Comparison of ENCODE assay signal across 23 cellular contexts in genomic region chr14:91750634-91751198, GRCh38. TPM values are rescaled to one million over a fixed set of nuclear protein-coding genes. Genes with fewer than 3 reads are reported as not detected.
DNase-seq lines count a peak whose midpoint lies in the region; ATAC-seq and TF ChIP-seq lines count a peak whose summit lies in the region.
"Had no signal": no experiment of that assay in that cellular context is flagged by ENCODE, and none has a peak within 500 bp of the region (broad histone marks: within the 10 kb centered on the region; RNA-seq: fewer than 3 reads in every experiment).

No MANE protein-coding gene starts in this region.

- no peaks in the 10 kb centered on the region for H3K9me3 ChIP-seq in HEK293 (ENCODE audit: control insufficient read depth, insufficient read depth, low read depth, low read length)
- no peaks in the 10 kb centered on the region for H3K9me3 ChIP-seq in colonic mucosa
- H3K9me3 ChIP-seq in mucosa of rectum (ENCODE audit: control insufficient read depth in 2 of 2, low read length in 2 of 2), result no peaks in the 10 kb centered on the region
- H3K9me3 ChIP-seq: BE2C had no signal

- H3K36me3 ChIP-seq in HEK293 (ENCODE audit: control insufficient read depth in 2 of 2, insufficient read depth in 1 of 2, low read length in 2 of 2) (no peaks in the 10 kb centered on the region), colonic mucosa (no peaks in the 10 kb centered on the region), mucosa of rectum (ENCODE audit: control insufficient read depth in 2 of 2, insufficient read depth in 2 of 2, low read length in 2 of 2) (no peaks in the 10 kb centered on the region)
- H3K36me3 ChIP-seq: BE2C had no signal

- peak; percentile 8 for DNase-seq in Jurkat, Clone E6-1 (ENCODE audit: low read depth, low spot score)
- DNase-seq in colonic mucosa, result peak; percentile 39
- no peak for DNase-seq in activated T-cell treated with anti-CD3 and anti-CD28 coated beads, Interleukin-2, amount 50 U/mL, for 72 hours
- DNase-seq in osteocyte (ENCODE audit: extremely low spot score, unreplicated experiment), result no peak
- DNase-seq: BE2C; CD4-positive, CD25-positive, alpha-beta regulatory T cell; Karpas-422; MV-4-11; NCI-H1694; NCI-H2081; NCI-H2171; NCI-H345; NCI-H82; OCI-M1; Right ventricle myocardium superior had no signal

- CTCF ChIA-PET in HEK293 (lab: Yijun Ruan, JAX), result no interaction called here

- H3K27ac ChIP-seq in HEK293 (ENCODE audit: extremely low read depth, low read depth, low read length), result no peak overlapping the region
- H3K27ac ChIP-seq in colonic mucosa, result peak overlapping the region; percentile 24
- H3K27ac ChIP-seq in mucosa of rectum (ENCODE audit: low read depth in 2 of 2, low read length in 2 of 2), result peak overlapping the region; percentile 68 to 74
- H3K27ac ChIP-seq: SK-N-MC had no signal

- H3K27ac Mint-ChIP-seq in activated T-cell treated with anti-CD3 and anti-CD28 coated beads, Interleukin-2, amount 50 U/mL, for 72 hours, result no peak overlapping the region
- H3K27ac Mint-ChIP-seq in osteocyte (ENCODE audit: unreplicated experiment), result no peak overlapping the region
- H3K27ac Mint-ChIP-seq: CD4-positive, CD25-positive, alpha-beta regulatory T cell had no signal

- H3K9ac ChIP-seq in colonic mucosa (ENCODE audit: low read depth in 2 of 2, low read length in 2 of 2), result no peak overlapping the region
- H3K9ac ChIP-seq in mucosa of rectum (ENCODE audit: low read depth in 1 of 2, low read length in 2 of 2), result no peak overlapping the region

- POLR2A ChIA-PET in HEK293 (lab: Yijun Ruan, JAX), result no interaction called here

- no peak for ATAC-seq in activated T-cell treated with anti-CD3 and anti-CD28 coated beads, Interleukin-2, amount 50 U/mL, for 72 hours (replicated peaks in 1 of 2)
- ATAC-seq in GM19035 (IDR thresholded peaks at IDR 0.05; ENCODE audit: unreplicated experiment), result no peak

- H3K4me1 Mint-ChIP-seq in activated T-cell treated with anti-CD3 and anti-CD28 coated beads, Interleukin-2, amount 50 U/mL, for 72 hours (ENCODE audit: low read depth), result no peaks in the 10 kb centered on the region
- no peaks in the 10 kb centered on the region for H3K4me1 Mint-ChIP-seq in osteocyte (ENCODE audit: unreplicated experiment)

- H3K4me1 ChIP-seq in HEK293 (ENCODE audit: control insufficient read depth, insufficient read depth, low read length) (peaks cover 9% of the 10 kb centered on the region), colonic mucosa (peaks cover 4% of the 10 kb centered on the region), mucosa of rectum (ENCODE audit: control insufficient read depth in 2 of 2, insufficient read depth in 2 of 2, low read length in 2 of 2) (peaks cover 6 to 35% of the 10 kb centered on the region in 2 donors)
- H3K4me1 ChIP-seq: BE2C had no signal

- no peaks in the 10 kb centered on the region for H3K27me3 Mint-ChIP-seq in activated T-cell treated with anti-CD3 and anti-CD28 coated beads, Interleukin-2, amount 50 U/mL, for 72 hours (ENCODE audit: low read depth)
- peaks cover 14% of the 10 kb centered on the region for H3K27me3 Mint-ChIP-seq in osteocyte (ENCODE audit: unreplicated experiment)

- no peak overlapping the region for H3K4me3 Mint-ChIP-seq in activated T-cell treated with anti-CD3 and anti-CD28 coated beads, Interleukin-2, amount 50 U/mL, for 72 hours
- no peak overlapping the region for H3K4me3 Mint-ChIP-seq in osteocyte (ENCODE audit: unreplicated experiment)
- H3K4me3 Mint-ChIP-seq: CD4-positive, CD25-positive, alpha-beta regulatory T cell had no signal

- intact Hi-C loops in colonic mucosa (cut with DNase I), result no loop called here

- TF ChIP-seq CTCF in HEK293 (tag by site-specific recombination; IDR thresholded peaks at IDR 0.05) (no peak), colonic mucosa (IDR thresholded peaks at IDR 0.05) (no peak), osteocyte (IDR thresholded peaks at IDR 0.05) (no peak)

- no peaks in the 10 kb centered on the region for H3K36me3 Mint-ChIP-seq in activated T-cell treated with anti-CD3 and anti-CD28 coated beads, Interleukin-2, amount 50 U/mL, for 72 hours (ENCODE audit: insufficient read depth in 2 of 2)
- no peaks in the 10 kb centered on the region for H3K36me3 Mint-ChIP-seq in osteocyte (ENCODE audit: unreplicated experiment)
- H3K36me3 Mint-ChIP-seq: CD4-positive, CD25-positive, alpha-beta regulatory T cell had no signal

- peaks cover 0 to 2% of the 10 kb centered on the region in 2 donors for H3K9me3 Mint-ChIP-seq in activated T-cell treated with anti-CD3 and anti-CD28 coated beads, Interleukin-2, amount 50 U/mL, for 72 hours
- H3K9me3 Mint-ChIP-seq in osteocyte (ENCODE audit: unreplicated experiment), result no peaks in the 10 kb centered on the region

- no peak overlapping the region for H3K4me3 ChIP-seq in HEK293 (ENCODE audit: low read depth, low read length)
- no peak overlapping the region for H3K4me3 ChIP-seq in Jurkat, Clone E6-1 (ENCODE audit: low read length)
- no peak overlapping the region for H3K4me3 ChIP-seq in colonic mucosa
- H3K4me3 ChIP-seq in mucosa of rectum (ENCODE audit: low read length in 2 of 2), result no peak overlapping the region
- H3K4me3 ChIP-seq: SK-N-MC had no signal

- H3K27me3 ChIP-seq in colonic mucosa (no peaks in the 10 kb centered on the region), mucosa of rectum (ENCODE audit: control insufficient read depth in 2 of 2, insufficient read depth in 2 of 2, low read length in 2 of 2) (no peaks in the 10 kb centered on the region)
- H3K27me3 ChIP-seq: BE2C had no signal

TF ChIP-seq in HEK293, 187 proteins besides CTCF, POLR2A, EP300 and RAD21:
- peak; percentile 86 for TF ChIP-seq KLF1 (tag by site-specific recombination; IDR thresholded peaks at IDR 0.05)
- no peak for TF ChIP-seq ZNF600 (tag by site-specific recombination; IDR thresholded peaks at IDR 0.05)
TF ChIP-seq in HEK293: peak in this region for 1.

RNA-seq across cellular contexts. Expression of gene CATSPERB, which starts 18.8 kb away (rescaled TPM):
- polyA plus RNA-seq in Jurkat, Clone E6-1 (2012; ENCODE audit: insufficient read depth, insufficient read length), result not detected
- total RNA-seq in colonic mucosa, result 1 to 10 TPM; 2.2 to 2.9 TPM
- 1 to 10 TPM in 1 of 2 donors, under 1 TPM in 1; 0.91 to 2.3 TPM for total RNA-seq in activated T-cell treated with anti-CD3 and anti-CD28 coated beads, Interleukin-2, amount 50 U/mL, for 72 hours
- not detected in 2 replicates for total RNA-seq in osteocyte
- total RNA-seq: A673, G401, M059J, RPMI7951 had no signal

Comparison
In these comparisons a context has a peak if more than half of its experiments do, and no peak if none do; other contexts are left out.
1. DNase-seq: peak in Jurkat, Clone E6-1 (single experiment) and colonic mucosa (single experiment); none in activated T-cell treated with anti-CD3 and anti-CD28 coated beads, Interleukin-2, amount 50 U/mL, for 72 hours (0 of 2) and osteocyte (single experiment).